ENCODE assay signal across 19 cellular contexts in genomic region chr7:50227623-50228618, GRCh38.
A peak's percentile ranks its signal among the peaks of the same experiment; 100 is the strongest.
DNase-seq lines count a peak whose midpoint lies in the region; ATAC-seq and TF ChIP-seq lines count a peak whose summit lies in the region.
"Had no signal": no experiment of that assay in that cellular context is flagged by ENCODE, and none has a peak within 500 bp of the region (broad histone marks: within the 10 kb centered on the region; RNA-seq: fewer than 3 reads in every experiment).

No MANE protein-coding gene starts in this region.

- peaks cover 28% of the 10 kb centered on the region for H3K4me1 ChIP-seq in CD8-positive, alpha-beta T cell (ENCODE audit: insufficient read depth, low read length)
- H3K4me1 ChIP-seq: lower lobe of right lung, sigmoid colon, uterus had no signal

- peaks cover 39% of the 10 kb centered on the region for H3K4me1 Mint-ChIP-seq in CD8-positive, alpha-beta T cell (ENCODE audit: low read depth)
- H3K4me1 Mint-ChIP-seq in activated naive CD8-positive, alpha-beta T cell treated with anti-CD3 and anti-CD28 coated beads, Interleukin-2, amount 50 U/mL, for 24 hours, result peaks cover 42% of the 10 kb centered on the region
- H3K4me1 Mint-ChIP-seq: neural crest cell had no signal

- H3K27ac Mint-ChIP-seq in CD8-positive, alpha-beta T cell, result peak overlapping the region; percentile 86
- peak overlapping the region; percentile 66 for H3K27ac Mint-ChIP-seq in activated naive CD8-positive, alpha-beta T cell treated with anti-CD3 and anti-CD28 coated beads, Interleukin-2, amount 50 U/mL, for 24 hours

- H3K27me3 ChIP-seq in CD8-positive, alpha-beta T cell (ENCODE audit: insufficient read depth, low read length), result no peaks in the 10 kb centered on the region
- H3K27me3 ChIP-seq: sigmoid colon, uterus had no signal

- DNase-seq in AML-193 (lab: John Stamatoyannopoulos, UW) (peak; percentile 70 to 79), SKM-1 (lab: John Stamatoyannopoulos, UW; ENCODE audit: unreplicated experiment) (peak; percentile 69), dedifferentiated amniotic fluid mesenchymal stem cell (ENCODE audit: extremely low spot score) (no peak), hypothalamus (lab: John Stamatoyannopoulos, UW) (no peak), NCI-H510A treated with DMSO at 0.1 percent for 48 hours (lab: John Stamatoyannopoulos, UW) (no peak)
- DNase-seq in CD8-positive, alpha-beta T cell, result no peak
- no peak for DNase-seq in activated naive CD8-positive, alpha-beta T cell treated with anti-CD3 and anti-CD28 coated beads, Interleukin-2, amount 50 U/mL, for 24 hours
- DNase-seq: anterior cingulate cortex; C1 segment of cervical spinal cord; dermis blood vessel endothelial cell; GM23248; lower lobe of right lung; NCI-H1694 treated with DMSO at 0.1 percent for 48 hours; NCI-H510A; sigmoid colon; stimulated activated naive CD4-positive, alpha-beta T cell; uterus had no signal

- H3K9me3 Mint-ChIP-seq in CD8-positive, alpha-beta T cell, result peaks cover 7% of the 10 kb centered on the region
- peaks cover 25% of the 10 kb centered on the region for H3K9me3 Mint-ChIP-seq in activated naive CD8-positive, alpha-beta T cell treated with anti-CD3 and anti-CD28 coated beads, Interleukin-2, amount 50 U/mL, for 24 hours

- H3K4me3 ChIP-seq in CD8-positive, alpha-beta T cell (ENCODE audit: low read depth, low read length), result peak overlapping the region; percentile 22
- H3K4me3 ChIP-seq: GM23248, lower lobe of right lung, sigmoid colon, uterus had no signal

- H3K36me3 Mint-ChIP-seq in CD8-positive, alpha-beta T cell, result peaks cover 4% of the 10 kb centered on the region
- H3K36me3 Mint-ChIP-seq in activated naive CD8-positive, alpha-beta T cell treated with anti-CD3 and anti-CD28 coated beads, Interleukin-2, amount 50 U/mL, for 24 hours (ENCODE audit: low read depth), result peaks cover 14% of the 10 kb centered on the region

- CTCF ChIA-PET in CD8-positive, alpha-beta T cell (lab: Charles Lee), result interaction anchor here (0.7 to 3.7 kb wide), 8 partner anchors 14 to 190 kb away, joined by 3 to 23 read pairs (median 4); no protein-coding TSS in a partner anchor

- no peak overlapping the region for H3K27ac ChIP-seq in CD8-positive, alpha-beta T cell (ENCODE audit: low read depth, low read length)
- H3K27ac ChIP-seq: GM23248, lower lobe of right lung, sigmoid colon, uterus had no signal

- no peak for ATAC-seq in CD8-positive, alpha-beta T cell
- no peak for ATAC-seq in activated naive CD8-positive, alpha-beta T cell treated with anti-CD3 and anti-CD28 coated beads, Interleukin-2, amount 50 U/mL, for 24 hours
- ATAC-seq in HG03342 (IDR thresholded peaks at IDR 0.05; ENCODE audit: unreplicated experiment), result no peak

- POLR2A ChIA-PET in CD8-positive, alpha-beta T cell (lab: Charles Lee), result interaction anchor here (0.8 to 3.1 kb wide), 9 partner anchors 8 to 146 kb away, joined by 3 to 18 read pairs (median 3); no protein-coding TSS in a partner anchor

- intact Hi-C loops in CD8-positive, alpha-beta T cell (cut with DNase I, micrococcal nuclease), result loop anchor here in 1 of 2 experiments (2.0 to 5.0 kb wide), 2 partner anchors 17 to 34 kb away; no protein-coding TSS in a partner anchor

- peak overlapping the region; percentile 74 for H3K4me3 Mint-ChIP-seq in CD8-positive, alpha-beta T cell
- peak overlapping the region; percentile 57 for H3K4me3 Mint-ChIP-seq in activated naive CD8-positive, alpha-beta T cell treated with anti-CD3 and anti-CD28 coated beads, Interleukin-2, amount 50 U/mL, for 24 hours
- H3K4me3 Mint-ChIP-seq: neural crest cell had no signal

- peaks cover 3% of the 10 kb centered on the region for H3K9me3 ChIP-seq in CD8-positive, alpha-beta T cell (ENCODE audit: low read length)
- H3K9me3 ChIP-seq: sigmoid colon, uterus had no signal

- no peaks in the 10 kb centered on the region for H3K27me3 Mint-ChIP-seq in CD8-positive, alpha-beta T cell (ENCODE audit: low read depth)
- H3K27me3 Mint-ChIP-seq in activated naive CD8-positive, alpha-beta T cell treated with anti-CD3 and anti-CD28 coated beads, Interleukin-2, amount 50 U/mL, for 24 hours, result no peaks in the 10 kb centered on the region

- no peak for TF ChIP-seq CTCF in CD8-positive, alpha-beta T cell (IDR thresholded peaks at IDR 0.05)

- no peaks in the 10 kb centered on the region for H3K36me3 ChIP-seq in CD8-positive, alpha-beta T cell (ENCODE audit: insufficient read depth, low read length)
- H3K36me3 ChIP-seq: lower lobe of right lung, sigmoid colon, uterus had no signal

Comparison
In these comparisons a context has a peak if more than half of its experiments do, and no peak if none do; other contexts are left out.
1. DNase-seq: peak in AML-193 (2 of 2) and SKM-1 (single experiment); none in CD8-positive, alpha-beta T cell (0 of 7), activated naive CD8-positive, alpha-beta T cell treated with anti-CD3 and anti-CD28 coated beads, Interleukin-2, amount 50 U/mL, for 24 hours (single experiment), dedifferentiated amniotic fluid mesenchymal stem cell (single experiment), hypothalamus (0 of 51) and NCI-H510A treated with DMSO at 0.1 percent for 48 hours (single experiment).